ENCODE assay signal across 15 cellular contexts in genomic region chr14:58898655-58899316, GRCh38.
DNase-seq lines count a peak whose midpoint lies in the region; ATAC-seq and TF ChIP-seq lines count a peak whose summit lies in the region.
"Had no signal": no experiment of that assay in that cellular context is flagged by ENCODE, and none has a peak within 500 bp of the region (broad histone marks: within the 10 kb centered on the region; RNA-seq: fewer than 3 reads in every experiment).

No MANE protein-coding gene starts in this region.

- DNase-seq in AG20443 (ENCODE audit: low spot score) (peak; percentile 75), M059J (ENCODE audit: low read depth) (peak; percentile 96), epithelial cell of esophagus (ENCODE audit: low read depth) (peak; percentile 83), A673 (ENCODE audit: low spot score) (no peak), COLO668 (lab: John Stamatoyannopoulos, UW; ENCODE audit: unreplicated experiment) (no peak), NCI-H446 treated with DMSO at 0.1 percent for 48 hours (lab: John Stamatoyannopoulos, UW) (no peak)
- DNase-seq: COR-L47; heart right ventricle; mucosa of descending colon; NCI-H2107; Peyer's patch; stimulated activated CD8-positive, alpha-beta memory T cell treated with anti-CD3 and anti-CD28 coated beads, Interleukin-4, amount 100 ng/mL, for 48 hours had no signal

- no peak for ATAC-seq in GM18519 (IDR thresholded peaks at IDR 0.05; ENCODE audit: low FRiP score, unreplicated experiment)
- ATAC-seq: activated CD4-positive, CD25-positive, alpha-beta regulatory T cell treated with anti-CD3 and anti-CD28 coated beads, Interleukin-2, amount 50 U/mL, for 24 hours; mucosa of descending colon had no signal

- intact Hi-C loops in A673 (cut with micrococcal nuclease; ENCODE audit: unreplicated experiment): no loop called here

- WGBS in mesodermal cell (ENCODE audit: insufficient coverage in 2 of 2), 2 experiments: 100% methylated on average over 2 of the region's 4 CpGs

- CTCF ChIA-PET in A673 (lab: Charles Lee): no interaction called here

- TF ChIP-seq CTCF in epithelial cell of esophagus (IDR thresholded peaks at IDR 0.05; ENCODE audit: insufficient read depth, low read depth, low read length, missing control alignments) (no peak), A673 (conservative IDR thresholded peaks at IDR 0.05; ENCODE audit: low read depth, low read length) (no peak)

- peaks cover 12% of the 10 kb centered on the region for H3K4me1 ChIP-seq in mesodermal cell (ENCODE audit: control insufficient read depth, insufficient read depth, low read length, poor library complexity, severe bottlenecking)
- no peaks in the 10 kb centered on the region for H3K4me1 ChIP-seq in A673 (ENCODE audit: insufficient read depth, low read length, poor library complexity, severe bottlenecking)
- H3K4me1 ChIP-seq: heart right ventricle, Peyer's patch had no signal

- H3K36me3 ChIP-seq in mesodermal cell (ENCODE audit: control insufficient read depth, insufficient read depth, low read length) (no peaks in the 10 kb centered on the region), A673 (ENCODE audit: insufficient read depth, low read length, poor library complexity, severe bottlenecking) (no peaks in the 10 kb centered on the region)
- H3K36me3 ChIP-seq: heart right ventricle, Peyer's patch had no signal

- H3K27me3 ChIP-seq in A673 (replicated peaks; ENCODE audit: insufficient read depth, low read depth, low read length, poor library complexity): peaks cover 20% of the 10 kb centered on the region
- H3K27me3 ChIP-seq: heart right ventricle, Peyer's patch had no signal

- H3K9me3 ChIP-seq in mesodermal cell (ENCODE audit: control insufficient read depth, low read length) (no peaks in the 10 kb centered on the region), A673 (ENCODE audit: low read depth, low read length, poor library complexity, severe bottlenecking) (no peaks in the 10 kb centered on the region)
- H3K9me3 ChIP-seq: heart right ventricle, mucosa of descending colon, Peyer's patch had no signal

- POLR2A ChIA-PET in A673 (lab: Charles Lee; ENCODE audit: low non-redundant PET): interaction anchor here (0.6 kb wide), 1 partner anchor 21 kb away, joined by 7 read pairs; no protein-coding TSS in a partner anchor

- no TSS peak for BruUV-seq in A673 (replicated peaks; lab: Mats Ljungman, UMichigan)

- H3K27ac ChIP-seq in mesodermal cell (ENCODE audit: low read depth, low read length, severe bottlenecking): peak overlapping the region; percentile 54
- no peak overlapping the region for H3K27ac ChIP-seq in A673 (ENCODE audit: low read depth, low read length, poor library complexity, severe bottlenecking)
- H3K27ac ChIP-seq: Peyer's patch had no signal

- H3K4me3 ChIP-seq in epithelial cell of esophagus (ENCODE audit: low read length) (no peak overlapping the region), mesodermal cell (ENCODE audit: extremely low read depth, insufficient read depth, low read length, poor library complexity, severe bottlenecking) (no peak overlapping the region), A673 (ENCODE audit: low read depth, low read length, poor library complexity, severe bottlenecking) (no peak overlapping the region)
- H3K4me3 ChIP-seq: heart right ventricle, mucosa of descending colon, Peyer's patch had no signal

Comparison
In these comparisons a context has a peak if more than half of its experiments do, and no peak if none do; other contexts are left out.
1. DNase-seq: peak in AG20443 (single experiment), M059J (single experiment) and epithelial cell of esophagus (single experiment); none in A673 (single experiment), COLO668 (single experiment) and NCI-H446 treated with DMSO at 0.1 percent for 48 hours (single experiment).